ENCODE assay signal across 8 cellular contexts in the genomic region with DNA sequence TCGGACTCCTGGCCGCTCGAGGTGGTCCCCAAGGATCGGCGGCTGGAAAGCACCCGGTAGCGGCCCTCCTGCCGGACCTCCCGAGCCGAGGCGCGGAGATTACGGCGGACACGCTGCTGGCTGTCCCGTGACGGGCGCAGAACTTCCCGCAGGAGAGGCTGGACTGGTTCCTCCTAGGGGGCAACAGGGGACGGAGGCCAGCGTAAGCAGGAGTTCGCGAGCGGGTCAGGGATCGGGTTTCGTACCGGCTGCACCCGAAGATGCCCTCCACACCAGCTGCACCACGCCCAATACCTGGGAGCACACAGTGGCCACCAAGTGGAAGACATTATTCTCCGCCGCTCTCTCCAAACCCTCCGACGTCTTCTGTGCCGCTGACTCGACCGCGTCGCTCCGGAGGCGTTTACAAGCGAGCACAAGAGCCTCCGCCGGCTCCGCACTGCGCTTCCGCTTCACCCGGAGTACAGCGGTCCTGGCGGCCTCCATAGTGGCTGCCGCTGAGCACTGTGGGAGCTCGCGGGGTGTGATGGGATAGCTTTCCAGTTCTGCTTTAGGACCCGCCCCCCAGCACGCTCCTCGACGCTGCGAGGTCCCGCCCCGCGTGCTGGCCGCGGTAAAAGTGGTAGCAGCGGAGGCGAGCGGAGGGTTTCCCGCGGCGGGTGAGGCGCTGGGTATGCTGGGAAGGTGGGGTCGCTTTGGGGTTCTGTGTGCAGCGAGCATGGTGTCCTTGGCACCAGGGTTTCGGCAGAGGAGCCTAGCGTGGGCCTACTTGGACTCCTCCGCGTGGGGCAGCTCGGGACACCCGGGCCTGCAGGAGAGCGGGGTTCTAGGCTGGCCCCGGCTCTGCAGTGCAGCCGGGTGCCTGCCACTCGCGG. TPM values are rescaled to one million over a fixed set of nuclear protein-coding genes. Genes with fewer than 3 reads are reported as not detected.
A peak's percentile ranks its signal among the peaks of the same experiment; 100 is the strongest.
DNase-seq lines count a peak whose midpoint lies in the region; ATAC-seq and TF ChIP-seq lines count a peak whose summit lies in the region.

A gene with protein sequence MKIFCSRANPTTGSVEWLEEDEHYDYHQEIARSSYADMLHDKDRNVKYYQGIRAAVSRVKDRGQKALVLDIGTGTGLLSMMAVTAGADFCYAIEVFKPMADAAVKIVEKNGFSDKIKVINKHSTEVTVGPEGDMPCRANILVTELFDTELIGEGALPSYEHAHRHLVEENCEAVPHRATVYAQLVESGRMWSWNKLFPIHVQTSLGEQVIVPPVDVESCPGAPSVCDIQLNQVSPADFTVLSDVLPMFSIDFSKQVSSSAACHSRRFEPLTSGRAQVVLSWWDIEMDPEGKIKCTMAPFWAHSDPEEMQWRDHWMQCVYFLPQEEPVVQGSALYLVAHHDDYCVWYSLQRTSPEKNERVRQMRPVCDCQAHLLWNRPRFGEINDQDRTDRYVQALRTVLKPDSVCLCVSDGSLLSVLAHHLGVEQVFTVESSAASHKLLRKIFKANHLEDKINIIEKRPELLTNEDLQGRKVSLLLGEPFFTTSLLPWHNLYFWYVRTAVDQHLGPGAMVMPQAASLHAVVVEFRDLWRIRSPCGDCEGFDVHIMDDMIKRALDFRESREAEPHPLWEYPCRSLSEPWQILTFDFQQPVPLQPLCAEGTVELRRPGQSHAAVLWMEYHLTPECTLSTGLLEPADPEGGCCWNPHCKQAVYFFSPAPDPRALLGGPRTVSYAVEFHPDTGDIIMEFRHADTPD (plus strand): TSS at position 579 of the 875 bp plus-strand sequence. CDS start 4,961 bp downstream, outside the sequence.
A gene (minus strand): TSS at position 506 of the 875 bp plus-strand sequence. CDS start 20 bp downstream, at position 486.

- ATAC-seq in HG02884 (IDR thresholded peaks at IDR 0.05; ENCODE audit: unreplicated experiment) (peak; percentile 92), heart right ventricle (peak; percentile 100), upper lobe of right lung (peak; percentile 100)

- TF ChIP-seq POLR2A in GM15510 (IDR thresholded peaks at IDR 0.05; ENCODE audit: borderline replicate concordance, extremely low read depth, insufficient read length) (peak; percentile 88), adrenal gland (IDR thresholded peaks at IDR 0.05) (peak in 1 of 2 donors; percentile 84)

- WGBS in adrenal gland, 4 donors, result 0 to 1% (median 0%) methylated on average over 28 to 82 of the region's 82 CpGs
- 0% methylated on average over 82 of the region's 82 CpGs for WGBS in heart right ventricle, 2 donors

- intact Hi-C loops in adrenal gland (cut with DNase I) (loop anchor here in 1 of 2 donors (5.0 kb wide), 1 partner anchor 48 kb away; a partner anchor contains a TSS), heart right ventricle (cut with DNase I) (loop anchor here in 7 of 10 donors (2.0 to 5.0 kb wide), 3 partner anchors 22 to 48 kb away; a partner anchor contains a TSS), posterior vena cava (cut with DNase I) (loop anchor here in 1 of 2 donors (1.0 kb wide), 1 partner anchor 30 kb away; no protein-coding TSS in a partner anchor), upper lobe of right lung (cut with DNase I) (no loop called here)

- peak in 5 of 6 experiments; percentile 14 to 48 (median 20) for TF ChIP-seq CTCF in adrenal gland (IDR thresholded peaks at IDR 0.05)
- peak in 4 of 9 donors; percentile 31 to 67 (median 56) for TF ChIP-seq CTCF in heart right ventricle (IDR thresholded peaks at IDR 0.05)
- peak; percentile 37 for TF ChIP-seq CTCF in upper lobe of right lung (IDR thresholded peaks at IDR 0.05)

- peaks cover 4 to 32% of the 10 kb centered on the region in 2 donors for H3K4me1 ChIP-seq in adrenal gland (replicated peaks in 1 of 2)
- H3K4me1 ChIP-seq in heart right ventricle, result peaks cover 12 to 45% (median 34%) of the 10 kb centered on the region in 9 donors
- peaks cover 25% of the 10 kb centered on the region for H3K4me1 ChIP-seq in upper lobe of right lung

- DNase-seq in NCI-H146 treated with DMSO at 0.1 percent for 48 hours (lab: John Stamatoyannopoulos, UW; ENCODE audit: unreplicated experiment), result peak; percentile 77
- peak; percentile 89 to 95 (median 90) for DNase-seq in T-helper 1 cell
- peak; percentile 88 to 93 (median 91) for DNase-seq in adrenal gland
- peak; percentile 88 to 90 for DNase-seq in heart right ventricle
- DNase-seq in posterior vena cava (ENCODE audit: low spot score), result peak; percentile 96
- DNase-seq in upper lobe of right lung, result peak; percentile 95

- H3K9me3 ChIP-seq in adrenal gland (replicated peaks in 1 of 3) (no peaks in the 10 kb centered on the region), heart right ventricle (no peaks in the 10 kb centered on the region), upper lobe of right lung (no peaks in the 10 kb centered on the region)

- H3K36me3 ChIP-seq in adrenal gland (replicated peaks in 1 of 2) (peaks cover 0 to 32% of the 10 kb centered on the region in 2 donors), heart right ventricle (peaks cover 0 to 68% (median 17%) of the 10 kb centered on the region in 9 donors), upper lobe of right lung (peaks cover 39% of the 10 kb centered on the region)

- H3K4me3 ChIP-seq in adrenal gland (peak within 1 kb of the TSS; percentile 62 to 99 (median 85)), heart right ventricle (peak within 1 kb of the TSS; percentile 68 to 98 (median 91)), upper lobe of right lung (peak within 1 kb of the TSS; percentile 92)

- H3K27ac ChIP-seq in adrenal gland, result peak within 1 kb of the TSS; percentile 17 to 94 (median 76)
- peak within 1 kb of the TSS; percentile 3 to 90 (median 84) for H3K27ac ChIP-seq in heart right ventricle
- peak within 1 kb of the TSS; percentile 82 for H3K27ac ChIP-seq in upper lobe of right lung

- H3K27me3 ChIP-seq in adrenal gland (no peaks in the 10 kb centered on the region), heart right ventricle (no peaks in the 10 kb centered on the region), upper lobe of right lung (no peaks in the 10 kb centered on the region)

RNA-seq across cellular contexts. Expression of the first gene that starts in this region (rescaled TPM):
- total RNA-seq in adrenal gland (10 to 100 TPM; 30.0 to 52.1 (median 39.9) TPM), heart right ventricle (10 to 100 TPM; 22.0 to 39.2 (median 30.7) TPM), posterior vena cava (10 to 100 TPM; 18.1 to 22.9 TPM), upper lobe of right lung (30.0 TPM)
- polyA plus RNA-seq in adrenal gland (100 to 1,000 TPM in 2 of 3 donors, 10 to 100 TPM in 1; 45.3 to 141 (median 111) TPM), heart right ventricle (10 to 100 TPM; 18.1 to 57.8 TPM)

RNA-seq across cellular contexts. Expression of the second gene that starts in this region (rescaled TPM):
- total RNA-seq in adrenal gland (10 to 100 TPM in 7 of 8 donors, 1 to 10 TPM in 1; 9.4 to 17.8 (median 13.8) TPM), heart right ventricle (10 to 100 TPM in 9 of 10 donors, 1 to 10 TPM in 1; 9.9 to 14.4 (median 12.8) TPM), posterior vena cava (10 to 100 TPM in 1 of 2 donors, 1 to 10 TPM in 1; 9.9 to 12.5 TPM), upper lobe of right lung (18.8 TPM)
- polyA plus RNA-seq in adrenal gland (10 to 100 TPM in 1 of 3 donors, 1 to 10 TPM in 2; 5.7 to 14.6 (median 8.4) TPM), heart right ventricle (1 to 10 TPM; 7.3 to 9.6 TPM)

Comparison
In these comparisons a context has a peak if more than half of its experiments do, and no peak if none do; other contexts are left out.
1. Peak in every context shown above with its lines: DNase-seq, ATAC-seq, H3K4me3 ChIP-seq and H3K27ac ChIP-seq.